Comparison of ENCODE assay signal across 8 cellular contexts in genomic region chr17:6651483-6652452, GRCh38. TPM values are rescaled to one million over a fixed set of nuclear protein-coding genes. Genes with fewer than 3 reads are reported as not detected.
A peak's percentile ranks its signal among the peaks of the same experiment; 100 is the strongest.
DNase-seq lines count a peak whose midpoint lies in the region; ATAC-seq, FAIRE-seq and TF ChIP-seq lines count a peak whose summit lies in the region.

Gene C17orf100, plus strand, starts transcription at chr17:6651762. Its CDS starts 152 bp downstream, at chr17:6651914.
Gene MED31, minus strand, starts transcription at chr17:6651605. Its CDS starts 77 bp downstream, at chr17:6651528.

- no peaks in the 10 kb centered on the region for H3K9me3 Mint-ChIP-seq in nephron

- DNase-seq in EH (ENCODE audit: low read depth) (peak; percentile 95), H54 (ENCODE audit: insufficient read length, low spot score) (peak; percentile 96), M059J (ENCODE audit: low read depth) (peak; percentile 95), fibroblast of the aortic adventitia (ENCODE audit: low read depth) (peak; percentile 83)
- peak; percentile 98 for DNase-seq in activated effector memory CD4-positive, alpha-beta T cell treated with anti-CD3 and anti-CD28 coated beads, Interleukin-2, amount 50 U/mL, for 16 hours
- DNase-seq in stimulated activated naive CD8-positive, alpha-beta T cell treated with anti-CD3 and anti-CD28 coated beads, Interleukin-15, Interleukin-2, amounts not matched to agents 100 U/mL and 50 U/mL, for 24 hours = peak; percentile 96

- peak within 1 kb of the TSS; percentile 60 to 96 (median 91) for H3K27ac Mint-ChIP-seq in nephron

- peak; percentile 32 for TF ChIP-seq POLR2A in H54 (IDR thresholded peaks at IDR 0.05; ENCODE audit: low read depth, low read length)
- TF ChIP-seq POLR2A in Raji (IDR thresholded peaks at IDR 0.05; ENCODE audit: insufficient read depth, low read depth, low read length) = peak; percentile 86

- H3K4me1 Mint-ChIP-seq in nephron = peaks cover 66% of the 10 kb centered on the region

- peak; percentile 78 for FAIRE-seq in H54 (lab: Jason Lieb, UNC)

- peaks cover 14% of the 10 kb centered on the region for H3K36me3 Mint-ChIP-seq in nephron (ENCODE audit: low read depth)

- ATAC-seq in stimulated activated naive CD8-positive, alpha-beta T cell treated with anti-CD3 and anti-CD28 coated beads, Interleukin-15, Interleukin-2, amounts not matched to agents 100 U/mL and 50 U/mL, for 24 hours = peak; percentile 99

- H3K4me3 ChIP-seq in fibroblast of the aortic adventitia (ENCODE audit: low read depth, low read length) = peak within 1 kb of the TSS; percentile 99

- TF ChIP-seq CTCF in fibroblast of the aortic adventitia (IDR thresholded peaks at IDR 0.05; ENCODE audit: insufficient read depth, low read length) = no peak
- no peak for TF ChIP-seq CTCF in nephron (IDR thresholded peaks at IDR 0.05; ENCODE audit: unreplicated experiment in 3 of 3)

- H3K27me3 Mint-ChIP-seq in nephron (ENCODE audit: low read depth) = peaks cover 39% of the 10 kb centered on the region

- H3K4me3 Mint-ChIP-seq in nephron = peak within 1 kb of the TSS; percentile 98 to 100 (median 99)

RNA-seq across cellular contexts. Expression of gene C17orf100, which starts in this region (rescaled TPM):
- 0.62 and 1.6 TPM in 2 replicates for total RNA-seq in M059J (2014; rRNA removed; shearing (Covaris generic))
- 0.57 and 0.63 TPM in 2 replicates for total RNA-seq in fibroblast of the aortic adventitia (ENCODE audit: low replicate concordance)

RNA-seq across cellular contexts. Expression of gene MED31, which starts in this region (rescaled TPM):
- total RNA-seq in M059J (2014; rRNA removed; shearing (Covaris generic)) = 13.4 and 29.9 TPM in 2 replicates
- total RNA-seq in fibroblast of the aortic adventitia (ENCODE audit: low replicate concordance) = 12.3 and 28.8 TPM in 2 replicates

Comparison
In these comparisons a context has a peak if more than half of its experiments do, and no peak if none do; other contexts are left out.
1. Peak in every context shown above with its lines: DNase-seq, ATAC-seq and H3K4me3 ChIP-seq.